ENCODE assay signal across 25 cellular contexts in the genomic region with DNA sequence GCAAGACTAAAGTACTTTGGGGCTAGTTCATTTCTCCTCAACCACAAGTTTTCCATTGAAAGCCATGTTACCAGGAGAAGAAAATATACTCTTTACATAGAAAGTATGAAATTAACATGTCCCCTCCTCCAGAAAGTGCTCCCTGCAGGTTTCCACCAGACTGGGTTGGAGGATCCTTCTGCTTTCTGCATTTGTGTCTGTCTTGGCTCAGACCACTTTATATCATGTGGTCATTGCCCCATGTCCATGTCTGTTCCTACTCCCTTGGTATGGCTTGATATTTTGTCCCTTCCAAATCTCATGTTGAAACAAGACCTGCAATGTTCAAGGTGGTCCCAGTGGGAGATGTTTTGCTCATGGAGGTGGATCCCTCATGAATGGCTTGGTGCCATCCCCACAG.
"Had no signal": no experiment of that assay in that cellular context is flagged by ENCODE, and none has a peak within 500 bp of the region (broad histone marks: within the 10 kb centered on the region; RNA-seq: fewer than 3 reads in every experiment).

No MANE protein-coding gene starts in this region.

- H3K9me3 ChIP-seq: ascending aorta, breast epithelium, esophagus squamous epithelium had no signal

- H3K27ac ChIP-seq: ascending aorta, breast epithelium, cardiac muscle cell, epithelial cell of prostate, esophagus squamous epithelium had no signal

- H3K27me3 ChIP-seq: ascending aorta, breast epithelium, cardiac muscle cell had no signal

- H3K36me3 ChIP-seq: ascending aorta, breast epithelium, cardiac muscle cell, esophagus squamous epithelium had no signal

- FAIRE-seq: frontal cortex had no signal

- H3K27ac Mint-ChIP-seq: activated CD4-positive, alpha-beta memory T cell treated with anti-CD3 and anti-CD28 coated beads for 36 hours; activated CD4-positive, alpha-beta T cell treated with anti-CD3 and anti-CD28 coated beads for 36 hours; activated CD4-positive, alpha-beta T cell treated with anti-CD3 and anti-CD28 coated beads, Interleukin-2, amount 10 ng/mL, durations not matched to agents 24 days and 14 days; activated naive CD4-positive, alpha-beta T cell treated with anti-CD3 and anti-CD28 coated beads, Interleukin-2, amount 10 ng/mL, durations not matched to agents 7 days and 5 days; activated naive CD4-positive, alpha-beta T cell treated with anti-CD3 and anti-CD28 coated beads, Interleukin-2, amount 50 U/mL, for 72 hours; activated naive CD8-positive, alpha-beta T cell treated with anti-CD3 and anti-CD28 coated beads, Interleukin-2, amount 10 ng/mL, durations not matched to agents 7 days and 5 days; activated T-cell treated with anti-CD3 and anti-CD28 coated beads, Interleukin-2, amount 50 U/mL, for 24 hours; activated T-cell treated with anti-CD3 and anti-CD28 coated beads, Interleukin-2, amount 50 U/mL, for 72 hours; brain had no signal

- H3K4me1 Mint-ChIP-seq: activated CD4-positive, alpha-beta T cell treated with anti-CD3 and anti-CD28 coated beads for 36 hours; activated CD4-positive, alpha-beta T cell treated with anti-CD3 and anti-CD28 coated beads, Interleukin-2, amount 10 ng/mL, durations not matched to agents 24 days and 14 days; activated naive CD4-positive, alpha-beta T cell treated with anti-CD3 and anti-CD28 coated beads, Interleukin-2, amount 10 ng/mL, durations not matched to agents 7 days and 5 days; activated naive CD8-positive, alpha-beta T cell treated with anti-CD3 and anti-CD28 coated beads, Interleukin-2, amount 10 ng/mL, durations not matched to agents 7 days and 5 days had no signal

- ATAC-seq: activated CD4-positive, alpha-beta T cell treated with anti-CD3 and anti-CD28 coated beads for 36 hours; activated naive CD4-positive, alpha-beta T cell treated with anti-CD3 and anti-CD28 coated beads, Interleukin-2, amount 50 U/mL, for 72 hours; activated T-cell treated with anti-CD3 and anti-CD28 coated beads, Interleukin-2, amount 50 U/mL, for 72 hours had no signal

- H3K9me3 Mint-ChIP-seq: activated CD4-positive, alpha-beta memory T cell treated with anti-CD3 and anti-CD28 coated beads for 36 hours; activated naive CD4-positive, alpha-beta T cell treated with anti-CD3 and anti-CD28 coated beads, Interleukin-2, amount 10 ng/mL, durations not matched to agents 7 days and 5 days; activated naive CD4-positive, alpha-beta T cell treated with anti-CD3 and anti-CD28 coated beads, Interleukin-2, amount 50 U/mL, for 72 hours; activated naive CD8-positive, alpha-beta T cell treated with anti-CD3 and anti-CD28 coated beads, Interleukin-2, amount 10 ng/mL, durations not matched to agents 7 days and 5 days; activated T-cell treated with anti-CD3 and anti-CD28 coated beads, Interleukin-2, amount 50 U/mL, for 24 hours had no signal

- H3K36me3 Mint-ChIP-seq: activated CD4-positive, alpha-beta memory T cell treated with anti-CD3 and anti-CD28 coated beads for 36 hours; activated naive CD4-positive, alpha-beta T cell treated with anti-CD3 and anti-CD28 coated beads, Interleukin-2, amount 10 ng/mL, durations not matched to agents 7 days and 5 days; activated naive CD4-positive, alpha-beta T cell treated with anti-CD3 and anti-CD28 coated beads, Interleukin-2, amount 50 U/mL, for 72 hours; activated naive CD8-positive, alpha-beta T cell treated with anti-CD3 and anti-CD28 coated beads, Interleukin-2, amount 10 ng/mL, durations not matched to agents 7 days and 5 days; brain had no signal

- H3K4me3 Mint-ChIP-seq: activated CD4-positive, alpha-beta memory T cell treated with anti-CD3 and anti-CD28 coated beads for 36 hours; activated CD4-positive, alpha-beta T cell treated with anti-CD3 and anti-CD28 coated beads for 36 hours; activated CD4-positive, alpha-beta T cell treated with anti-CD3 and anti-CD28 coated beads, Interleukin-2, amount 10 ng/mL, durations not matched to agents 24 days and 14 days; activated naive CD4-positive, alpha-beta T cell treated with anti-CD3 and anti-CD28 coated beads, Interleukin-2, amount 10 ng/mL, durations not matched to agents 7 days and 5 days; activated naive CD8-positive, alpha-beta T cell treated with anti-CD3 and anti-CD28 coated beads, Interleukin-2, amount 10 ng/mL, durations not matched to agents 7 days and 5 days; activated T-cell treated with anti-CD3 and anti-CD28 coated beads, Interleukin-2, amount 50 U/mL, for 24 hours; activated T-cell treated with anti-CD3 and anti-CD28 coated beads, Interleukin-2, amount 50 U/mL, for 72 hours; brain had no signal

- H3K4me3 ChIP-seq: ascending aorta, breast epithelium, cardiac muscle cell, esophagus squamous epithelium had no signal

- DNase-seq: activated CD4-positive, alpha-beta memory T cell treated with anti-CD3 and anti-CD28 coated beads for 36 hours; activated CD4-positive, alpha-beta T cell treated with anti-CD3 and anti-CD28 coated beads for 36 hours; activated CD4-positive, alpha-beta T cell treated with anti-CD3 and anti-CD28 coated beads, Interleukin-2, amount 10 ng/mL, durations not matched to agents 24 days and 14 days; activated CD4-positive, CD25-positive, alpha-beta regulatory T cell; activated CD4-positive, CD25-positive, alpha-beta regulatory T cell treated with anti-CD3 and anti-CD28 coated beads, Interleukin-2, amount 50 U/mL, for 72 hours; activated CD8-positive, alpha-beta memory T cell treated with anti-CD3 and anti-CD28 coated beads, Interleukin-2, amount 50 U/mL, for 48 hours; activated gamma-delta T cell; activated naive CD4-positive, alpha-beta T cell; activated naive CD4-positive, alpha-beta T cell treated with anti-CD3 and anti-CD28 coated beads, Interleukin-2, amount 10 ng/mL, durations not matched to agents 7 days and 5 days; activated naive CD8-positive, alpha-beta T cell treated with anti-CD3 and anti-CD28 coated beads, Interleukin-2, amount 10 ng/mL, durations not matched to agents 7 days and 5 days; activated T-cell treated with anti-CD3 and anti-CD28 coated beads for 4 hours; activated T-cell treated with anti-CD3 and anti-CD28 coated beads, Interleukin-2, amount 50 U/mL, for 24 hours; activated T-cell treated with anti-CD3 and anti-CD28 coated beads, Interleukin-2, amount 50 U/mL, for 72 hours; central memory CD4-positive, alpha-beta T cell; cortex of kidney; effector CD8-positive, alpha-beta T cell; esophagus squamous epithelium; T-helper 2 cell had no signal

- H3K4me1 ChIP-seq: ascending aorta had no signal
